1 cellular context compared by ENCODE assay signal in the genomic region with DNA sequence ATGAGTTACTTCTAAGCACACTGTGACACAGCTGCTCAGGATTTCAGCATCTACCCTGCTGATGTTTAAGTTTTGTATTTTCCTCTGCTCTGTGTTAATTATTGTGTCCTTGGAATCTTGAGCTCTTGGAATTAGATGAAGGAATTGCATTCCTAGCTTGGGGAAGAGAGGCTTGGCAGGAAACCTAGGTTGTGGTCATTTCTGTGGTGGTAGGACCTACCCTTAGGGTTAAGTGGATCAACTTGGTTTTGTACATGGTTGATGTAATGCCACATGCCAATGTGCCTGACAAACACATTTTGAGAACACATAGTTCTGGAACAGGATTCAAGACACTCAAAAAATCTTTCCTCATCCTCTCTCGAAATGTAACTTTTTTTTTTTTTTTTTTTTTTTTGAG.
TF ChIP-seq lines count a peak whose summit lies in the region.

No MANE protein-coding gene starts in this region.

TF ChIP-seq in HepG2, 621 proteins besides CTCF, POLR2A, EP300 and RAD21 (continued from another document):
- TF ChIP-seq, protein P1, sequence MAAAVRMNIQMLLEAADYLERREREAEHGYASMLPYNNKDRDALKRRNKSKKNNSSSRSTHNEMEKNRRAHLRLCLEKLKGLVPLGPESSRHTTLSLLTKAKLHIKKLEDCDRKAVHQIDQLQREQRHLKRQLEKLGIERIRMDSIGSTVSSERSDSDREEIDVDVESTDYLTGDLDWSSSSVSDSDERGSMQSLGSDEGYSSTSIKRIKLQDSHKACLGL (CRISPR knock-in tag; IDR thresholded peaks at IDR 0.05): no peak
- TF ChIP-seq ZNF562 (CRISPR knock-in tag; IDR thresholded peaks at IDR 0.05; ENCODE audit: borderline replicate concordance): no peak
- TF ChIP-seq, protein P2, sequence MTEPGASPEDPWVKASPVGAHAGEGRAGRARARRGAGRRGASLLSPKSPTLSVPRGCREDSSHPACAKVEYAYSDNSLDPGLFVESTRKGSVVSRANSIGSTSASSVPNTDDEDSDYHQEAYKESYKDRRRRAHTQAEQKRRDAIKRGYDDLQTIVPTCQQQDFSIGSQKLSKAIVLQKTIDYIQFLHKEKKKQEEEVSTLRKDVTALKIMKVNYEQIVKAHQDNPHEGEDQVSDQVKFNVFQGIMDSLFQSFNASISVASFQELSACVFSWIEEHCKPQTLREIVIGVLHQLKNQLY (CRISPR knock-in tag; IDR thresholded peaks at IDR 0.05): no peak
